Comparison of ENCODE assay signal across 26 cellular contexts in genomic region chr20:51516855-51517254, GRCh38.
"Had no signal": no experiment of that assay in that cellular context is flagged by ENCODE, and none has a peak within 500 bp of the region (broad histone marks: within the 10 kb centered on the region; RNA-seq: fewer than 3 reads in every experiment).

No MANE protein-coding gene starts in this region.

- H3K4me1 ChIP-seq: breast epithelium had no signal

- H3K4me3 Mint-ChIP-seq: activated B cell treated with CpG ODN at 0.5 μM for 24 hours; activated CD4-positive, alpha-beta T cell treated with anti-CD3 and anti-CD28 coated beads, Interleukin-2, amount 10 ng/mL, durations not matched to agents 24 days and 14 days; activated CD8-positive, alpha-beta memory T cell treated with anti-CD3 and anti-CD28 coated beads, Interleukin-2, amount 10 ng/mL, durations not matched to agents 7 days and 5 days; activated naive CD4-positive, alpha-beta T cell treated with anti-CD3 and anti-CD28 coated beads, Interleukin-2, amount 50 U/mL, for 24 hours; T-cell had no signal

- H3K36me3 ChIP-seq: breast epithelium had no signal

- H3K27me3 ChIP-seq: breast epithelium had no signal

- H3K9me3 ChIP-seq: breast epithelium had no signal

- H3K27me3 Mint-ChIP-seq: activated B cell treated with CpG ODN at 0.5 μM for 24 hours; activated CD4-positive, alpha-beta T cell treated with anti-CD3 and anti-CD28 coated beads, Interleukin-2, amount 10 ng/mL, durations not matched to agents 24 days and 14 days; activated CD8-positive, alpha-beta memory T cell treated with anti-CD3 and anti-CD28 coated beads, Interleukin-2, amount 10 ng/mL, durations not matched to agents 7 days and 5 days; activated naive CD4-positive, alpha-beta T cell treated with anti-CD3 and anti-CD28 coated beads, Interleukin-2, amount 50 U/mL, for 24 hours; T-cell had no signal

- DNase-seq: activated B cell treated with CpG ODN at 0.5 μM for 24 hours; activated CD4-positive, alpha-beta T cell treated with anti-CD3 and anti-CD28 coated beads for 1 hour; activated CD4-positive, alpha-beta T cell treated with anti-CD3 and anti-CD28 coated beads, Interleukin-2, amount 10 ng/mL, durations not matched to agents 24 days and 14 days; activated CD4-positive, alpha-beta T cell treated with anti-CD3 and anti-CD28 coated beads, Interleukin-2, amount 50 U/mL, for 48 hours; activated CD8-positive, alpha-beta memory T cell treated with anti-CD3 and anti-CD28 coated beads, Interleukin-2, amount 10 ng/mL, durations not matched to agents 7 days and 5 days; activated effector memory CD4-positive, alpha-beta T cell treated with Interleukin-2 at 50 U/mL for 16 hours; activated naive CD4-positive, alpha-beta T cell; aorta; caudate nucleus; Kasumi-1; NCI-H1105 treated with DMSO at 0.1 percent for 48 hours; NCI-H1436 treated with DMSO at 0.1 percent for 48 hours; NCI-H187; NCI-H2081; NCI-H2171; NCI-H2227 treated with DMSO at 0.1 percent for 48 hours; NCI-H526; NCI-H82; SIG-M5; T-cell; T-helper 2 cell; T1000 had no signal

- H3K9me3 Mint-ChIP-seq: activated B cell treated with CpG ODN at 0.5 μM for 24 hours; activated CD4-positive, alpha-beta T cell treated with anti-CD3 and anti-CD28 coated beads, Interleukin-2, amount 10 ng/mL, durations not matched to agents 24 days and 14 days; activated naive CD4-positive, alpha-beta T cell treated with anti-CD3 and anti-CD28 coated beads, Interleukin-2, amount 50 U/mL, for 24 hours; T-cell had no signal

- H3K27ac ChIP-seq: breast epithelium, SK-N-MC had no signal

- H3K27ac Mint-ChIP-seq: activated B cell treated with CpG ODN at 0.5 μM for 24 hours; activated CD8-positive, alpha-beta memory T cell treated with anti-CD3 and anti-CD28 coated beads, Interleukin-2, amount 10 ng/mL, durations not matched to agents 7 days and 5 days had no signal

- ATAC-seq: activated CD8-positive, alpha-beta memory T cell treated with anti-CD3 and anti-CD28 coated beads, Interleukin-2, amount 10 ng/mL, durations not matched to agents 7 days and 5 days; T-cell had no signal

- FAIRE-seq: TTC549 had no signal

- H3K4me3 ChIP-seq: breast epithelium, SK-N-MC had no signal
